Comparison of ENCODE assay signal across 24 cellular contexts in genomic region chr9:115923410-115923809, GRCh38.
DNase-seq lines count a peak whose midpoint lies in the region; ATAC-seq, FAIRE-seq and TF ChIP-seq lines count a peak whose summit lies in the region.
"Had no signal": no experiment of that assay in that cellular context is flagged by ENCODE, and none has a peak within 500 bp of the region (broad histone marks: within the 10 kb centered on the region; RNA-seq: fewer than 3 reads in every experiment).

No MANE protein-coding gene starts in this region.

- no peaks in the 10 kb centered on the region for H3K4me1 ChIP-seq in mammary epithelial cell (ENCODE audit: insufficient read depth, low read length)
- peaks cover 5% of the 10 kb centered on the region for H3K4me1 ChIP-seq in astrocyte (ENCODE audit: insufficient read depth, low read length)
- H3K4me1 ChIP-seq in osteoblast (ENCODE audit: insufficient read depth, low read length) = peaks cover 29% of the 10 kb centered on the region
- H3K4me1 ChIP-seq: Peyer's patch had no signal

- H3K27ac ChIP-seq in mammary epithelial cell (ENCODE audit: insufficient read depth, low read depth, low read length) (no peak overlapping the region), astrocyte (ENCODE audit: low read depth, low read length) (peak overlapping the region; percentile 1), osteoblast (ENCODE audit: low read depth, low read length) (peak overlapping the region; percentile 49)
- H3K27ac ChIP-seq: 22Rv1, C4-2B, Peyer's patch had no signal

- H3K9ac ChIP-seq in mammary epithelial cell (ENCODE audit: insufficient read depth, low read length) (no peak overlapping the region), astrocyte (ENCODE audit: low read length) (no peak overlapping the region)

- intact Hi-C loops in MCF 10A (cut with micrococcal nuclease) = no loop called here
- intact Hi-C loops in mammary epithelial cell (cut with micrococcal nuclease) = no loop called here

- H3K9me3 Mint-ChIP-seq in MCF 10A (ENCODE audit: unreplicated experiment) (no peaks in the 10 kb centered on the region), astrocyte (ENCODE audit: unreplicated experiment) (peaks cover 6% of the 10 kb centered on the region)
- peaks cover 11% of the 10 kb centered on the region for H3K9me3 Mint-ChIP-seq in stimulated activated memory B cell treated with anti-CD40 and anti-IgM and Interleukin-4, amounts not matched to agents 10 μg/mL and 1 μg/mL and 100 μg/mL, for 72 hours
- H3K9me3 Mint-ChIP-seq: GM23338 had no signal

- H3K4me3 ChIP-seq in mammary epithelial cell (replicated peaks in 1 of 3; ENCODE audit: insufficient read depth in 1 of 3, low read depth in 2 of 3, low read length in 3 of 3) = no peak overlapping the region
- no peak overlapping the region for H3K4me3 ChIP-seq in astrocyte (ENCODE audit: insufficient read depth, low read depth, low read length)
- H3K4me3 ChIP-seq in osteoblast (ENCODE audit: insufficient read depth, low read length) = no peak overlapping the region
- H3K4me3 ChIP-seq: GM23338, Peyer's patch had no signal

- no peak for ATAC-seq in stimulated activated memory B cell treated with anti-CD40 and anti-IgM and Interleukin-4, amounts not matched to agents 10 μg/mL and 1 μg/mL and 100 μg/mL, for 72 hours
- ATAC-seq in activated CD4-positive, CD25-positive, alpha-beta regulatory T cell treated with anti-CD3 and anti-CD28 coated beads, Interleukin-2, amount 50 U/mL, for 24 hours = no peak
- ATAC-seq: GM23338, HCT116 had no signal

- H3K36me3 ChIP-seq in mammary epithelial cell (ENCODE audit: insufficient read depth, low read length) (no peaks in the 10 kb centered on the region), astrocyte (ENCODE audit: insufficient read depth, low read length) (no peaks in the 10 kb centered on the region), osteoblast (ENCODE audit: insufficient read depth, low read length) (no peaks in the 10 kb centered on the region)
- H3K36me3 ChIP-seq: Peyer's patch had no signal

- H3K36me3 Mint-ChIP-seq in MCF 10A (ENCODE audit: insufficient read depth, unreplicated experiment) (no peaks in the 10 kb centered on the region), astrocyte (ENCODE audit: low read depth, unreplicated experiment) (peaks cover 2% of the 10 kb centered on the region)
- H3K36me3 Mint-ChIP-seq in stimulated activated memory B cell treated with anti-CD40 and anti-IgM and Interleukin-4, amounts not matched to agents 10 μg/mL and 1 μg/mL and 100 μg/mL, for 72 hours = no peaks in the 10 kb centered on the region
- H3K36me3 Mint-ChIP-seq: CD8-positive, alpha-beta memory T cell had no signal

- dilution Hi-C loops in mammary epithelial cell (cut with HindIII; ENCODE audit: low sequenced_read_pairs) = no loop called here

- WGBS in mammary epithelial cell (ENCODE audit: low coverage, missing lambda C conversion rate) = 100% methylated on average over 1 of the region's 1 CpG

- POLR2A ChIA-PET in MCF 10A (lab: Yijun Ruan, JAX) = interaction anchor here (1.0 kb wide), 1 partner anchor 10 kb away, joined by 3 read pairs; no protein-coding TSS in a partner anchor

- H3K9me3 ChIP-seq in mammary epithelial cell (replicated peaks; ENCODE audit: insufficient read depth, low read length) (no peaks in the 10 kb centered on the region), astrocyte (ENCODE audit: insufficient read depth, low read depth, low read length) (no peaks in the 10 kb centered on the region), osteoblast (ENCODE audit: low read depth, low read length) (no peaks in the 10 kb centered on the region)
- H3K9me3 ChIP-seq: Peyer's patch had no signal

- no peak for DNase-seq in MCF 10A (ENCODE audit: unreplicated experiment)
- no peak for DNase-seq in mammary epithelial cell
- no peak for DNase-seq in H54 (ENCODE audit: insufficient read length, low spot score)
- DNase-seq in astrocyte (ENCODE audit: low read depth) = no peak
- DNase-seq in osteoblast (ENCODE audit: insufficient read length, low spot score, missing footprints) = peak; percentile 45
- no peak for DNase-seq in NCI-H2081 (lab: John Stamatoyannopoulos, UW)
- DNase-seq: Calu3; CD8-positive, alpha-beta memory T cell; GDM1; Kasumi-1; MM.1S; NCI-H1048; NCI-H1436; NCI-H187 treated with DMSO at 0.1 percent for 48 hours; NCI-H2227 treated with DMSO at 0.1 percent for 48 hours; NCI-H510A had no signal

- no peak for TF ChIP-seq CTCF in MCF 10A (IDR thresholded peaks at IDR 0.05; ENCODE audit: unreplicated experiment)
- TF ChIP-seq CTCF in mammary epithelial cell (conservative IDR thresholded peaks at IDR 0.05 in 1 of 2, IDR thresholded peaks at IDR 0.05 in 1 of 2; ENCODE audit: extremely low read depth in 1 of 2, insufficient read depth in 1 of 2, low read depth in 1 of 2, low read length in 2 of 2) = no peak
- TF ChIP-seq CTCF in astrocyte (IDR thresholded peaks at IDR 0.05; ENCODE audit: insufficient read depth, low read depth, low read length) = no peak
- TF ChIP-seq CTCF in osteoblast (IDR thresholded peaks at IDR 0.05; ENCODE audit: extremely low read depth, low read depth, low read length) = no peak

- H3K4me3 Mint-ChIP-seq in MCF 10A (ENCODE audit: unreplicated experiment) (peak overlapping the region; percentile 8), astrocyte (ENCODE audit: unreplicated experiment) (no peak overlapping the region)
- no peak overlapping the region for H3K4me3 Mint-ChIP-seq in stimulated activated memory B cell treated with anti-CD40 and anti-IgM and Interleukin-4, amounts not matched to agents 10 μg/mL and 1 μg/mL and 100 μg/mL, for 72 hours
- H3K4me3 Mint-ChIP-seq: CD8-positive, alpha-beta memory T cell; GM23338 had no signal

- no peak for TF ChIP-seq POLR2A in H54 (IDR thresholded peaks at IDR 0.05; ENCODE audit: low read depth, low read length)

- peak; percentile 67 for FAIRE-seq in H54 (lab: Jason Lieb, UNC)
- FAIRE-seq in astrocyte (lab: Jason Lieb, UNC) = no peak
- FAIRE-seq: GM18507 had no signal

- BruUV-seq in MCF 10A (replicated peaks; lab: Mats Ljungman, UMichigan) (no TSS peak), mammary epithelial cell (replicated peaks; lab: Mats Ljungman, UMichigan) (no TSS peak)

- no peak overlapping the region for H2AFZ ChIP-seq in mammary epithelial cell (ENCODE audit: low read depth, low read length)
- no peak overlapping the region for H2AFZ ChIP-seq in astrocyte (ENCODE audit: low read depth, low read length)
- peak overlapping the region; percentile 0 for H2AFZ ChIP-seq in osteoblast (ENCODE audit: low read length)
- H2AFZ ChIP-seq: GM23338 had no signal

- H3K27ac Mint-ChIP-seq in MCF 10A (ENCODE audit: low read depth, unreplicated experiment) (peak overlapping the region; percentile 57), astrocyte (ENCODE audit: unreplicated experiment) (no peak overlapping the region)
- H3K27ac Mint-ChIP-seq in stimulated activated memory B cell treated with anti-CD40 and anti-IgM and Interleukin-4, amounts not matched to agents 10 μg/mL and 1 μg/mL and 100 μg/mL, for 72 hours = no peak overlapping the region
- H3K27ac Mint-ChIP-seq: CD8-positive, alpha-beta memory T cell; GM23338 had no signal

- H3K27me3 Mint-ChIP-seq in MCF 10A (ENCODE audit: insufficient read depth, unreplicated experiment) = no peaks in the 10 kb centered on the region
- no peaks in the 10 kb centered on the region for H3K27me3 Mint-ChIP-seq in astrocyte (ENCODE audit: low read depth, unreplicated experiment)
- H3K27me3 Mint-ChIP-seq in stimulated activated memory B cell treated with anti-CD40 and anti-IgM and Interleukin-4, amounts not matched to agents 10 μg/mL and 1 μg/mL and 100 μg/mL, for 72 hours = no peaks in the 10 kb centered on the region
- H3K27me3 Mint-ChIP-seq: CD8-positive, alpha-beta memory T cell had no signal

- H3K4me2 ChIP-seq in mammary epithelial cell (ENCODE audit: insufficient read depth, low read depth, low read length) = no peak overlapping the region
- H3K4me2 ChIP-seq in astrocyte (ENCODE audit: low read length) = peak overlapping the region; percentile 33
- peak overlapping the region; percentile 59 for H3K4me2 ChIP-seq in osteoblast (ENCODE audit: insufficient read depth, low read length)
- H3K4me2 ChIP-seq: GM23338 had no signal

- H3K79me2 ChIP-seq in mammary epithelial cell (ENCODE audit: insufficient read depth, low read length) = no peaks in the 10 kb centered on the region
- H3K79me2 ChIP-seq in astrocyte (ENCODE audit: insufficient read depth, low read length) = no peaks in the 10 kb centered on the region
- H3K79me2 ChIP-seq in osteoblast (ENCODE audit: insufficient read depth, low read length) = no peaks in the 10 kb centered on the region

- in situ Hi-C loops in mammary epithelial cell (cut with MboI; ENCODE audit: low sequenced_read_pairs in 2 of 2) = no loop called here

- no peaks in the 10 kb centered on the region for H4K20me1 ChIP-seq in mammary epithelial cell (ENCODE audit: insufficient read depth, low read length)
- H4K20me1 ChIP-seq in astrocyte (ENCODE audit: insufficient read depth, low read length) = no peaks in the 10 kb centered on the region
- no peaks in the 10 kb centered on the region for H4K20me1 ChIP-seq in osteoblast (ENCODE audit: insufficient read depth, low read length)

- CTCF ChIA-PET in MCF 10A (lab: Yijun Ruan, JAX) (no interaction called here), mammary epithelial cell (lab: Charles Lee; ENCODE audit: low non-redundant PET) (no interaction called here)

- H3K4me1 Mint-ChIP-seq in MCF 10A (ENCODE audit: insufficient read depth, unreplicated experiment) (peaks cover 24% of the 10 kb centered on the region), astrocyte (ENCODE audit: low read depth, unreplicated experiment) (no peaks in the 10 kb centered on the region)
- H3K4me1 Mint-ChIP-seq in stimulated activated memory B cell treated with anti-CD40 and anti-IgM and Interleukin-4, amounts not matched to agents 10 μg/mL and 1 μg/mL and 100 μg/mL, for 72 hours = no peaks in the 10 kb centered on the region
- H3K4me1 Mint-ChIP-seq: CD8-positive, alpha-beta memory T cell; GM23338 had no signal

- H3K27me3 ChIP-seq in mammary epithelial cell (ENCODE audit: insufficient read depth, low read length) = no peaks in the 10 kb centered on the region
- H3K27me3 ChIP-seq in astrocyte (ENCODE audit: insufficient read depth, low read length) = no peaks in the 10 kb centered on the region
- no peaks in the 10 kb centered on the region for H3K27me3 ChIP-seq in osteoblast (ENCODE audit: insufficient read depth, low read length)
- H3K27me3 ChIP-seq: Peyer's patch had no signal
